In genomic region chr1:32353431-32353830, GRCh38 we compare ENCODE assay signal across 13 cellular contexts. TPM values are rescaled to one million over a fixed set of nuclear protein-coding genes. Genes with fewer than 3 reads are reported as not detected.
DNase-seq lines count a peak whose midpoint lies in the region; ATAC-seq and TF ChIP-seq lines count a peak whose summit lies in the region.
"Had no signal": no experiment of that assay in that cellular context is flagged by ENCODE, and none has a peak within 500 bp of the region (broad histone marks: within the 10 kb centered on the region; RNA-seq: fewer than 3 reads in every experiment).

No MANE protein-coding gene starts in this region.

- H3K4me3 ChIP-seq in mesendoderm (ENCODE audit: low read length) (no peak overlapping the region), thoracic aorta (no peak overlapping the region)
- H3K4me3 ChIP-seq: PC-9 had no signal

- H3K27me3 ChIP-seq in mesendoderm (ENCODE audit: insufficient read depth, low read length, poor library complexity) (no peaks in the 10 kb centered on the region), thoracic aorta (replicated peaks; ENCODE audit: insufficient read depth) (no peaks in the 10 kb centered on the region)

- no peaks in the 10 kb centered on the region for H3K36me3 ChIP-seq in mesendoderm (ENCODE audit: control insufficient read depth, insufficient read depth, low read length)
- no peaks in the 10 kb centered on the region for H3K36me3 ChIP-seq in thoracic aorta

- H3K27me3 Mint-ChIP-seq in activated CD4-positive, alpha-beta T cell treated with anti-CD3 and anti-CD28 coated beads, Interleukin-2, amount 10 ng/mL, durations not matched to agents 24 days and 14 days: peaks cover 2% of the 10 kb centered on the region
- no peaks in the 10 kb centered on the region for H3K27me3 Mint-ChIP-seq in chondrocyte (ENCODE audit: low read depth)

- H2BK5ac ChIP-seq in mesendoderm (ENCODE audit: low read length): no peak overlapping the region

- H3K4me2 ChIP-seq in mesendoderm (ENCODE audit: low read length): no peak overlapping the region

- no CpG with 5 or more reads among the region's 2 CpGs for WGBS in mesendoderm (ENCODE audit: extremely low coverage, insufficient coverage, low lambda C conversion rate)

- DNase-seq in activated CD4-positive, alpha-beta T cell treated with anti-CD3 and anti-CD28 coated beads, Interleukin-2, amount 10 ng/mL, durations not matched to agents 24 days and 14 days: no peak
- DNase-seq in activated CD4-positive, alpha-beta T cell treated with anti-CD3 and anti-CD28 coated beads, Interleukin-2, amount 50 U/mL, for 48 hours: no peak
- no peak for DNase-seq in chondrocyte (ENCODE audit: low spot score)
- no peak for DNase-seq in mesendoderm
- DNase-seq in thoracic aorta (ENCODE audit: low spot score): no peak
- DNase-seq in kidney tubule cell (ENCODE audit: low spot score): no peak
- no peak for DNase-seq in SKM-1 treated with dmso at 0.1 percent for 144 hours (lab: John Stamatoyannopoulos, UW; ENCODE audit: unreplicated experiment)
- no peak for DNase-seq in NAMALWA (ENCODE audit: low spot score)
- DNase-seq: activated CD4-positive, alpha-beta T cell treated with anti-CD3 and anti-CD28 coated beads, Interleukin-2, amount 50 U/mL, for 1 hour; GDM1; NCI-H1105 treated with DMSO at 0.1 percent for 48 hours; PC-9 had no signal

- H3K36me3 Mint-ChIP-seq in activated CD4-positive, alpha-beta T cell treated with anti-CD3 and anti-CD28 coated beads, Interleukin-2, amount 10 ng/mL, durations not matched to agents 24 days and 14 days (ENCODE audit: low read depth): no peaks in the 10 kb centered on the region
- peaks cover 10% of the 10 kb centered on the region for H3K36me3 Mint-ChIP-seq in chondrocyte (ENCODE audit: low read depth)

- no peaks in the 10 kb centered on the region for H3K9me3 ChIP-seq in thoracic aorta

- H3K56ac ChIP-seq in mesendoderm (ENCODE audit: low read length): peak overlapping the region; percentile 47

- H3K23ac ChIP-seq in mesendoderm (ENCODE audit: low read length): no peak overlapping the region

- H3K79me1 ChIP-seq in mesendoderm (ENCODE audit: low read length): no peaks in the 10 kb centered on the region

- H3K79me2 ChIP-seq in mesendoderm (ENCODE audit: control insufficient read depth, insufficient read depth, low read length): no peaks in the 10 kb centered on the region
- H3K79me2 ChIP-seq: parathyroid adenoma had no signal

- TF ChIP-seq CTCF in chondrocyte (IDR thresholded peaks at IDR 0.05) (no peak), thoracic aorta (IDR thresholded peaks at IDR 0.05) (no peak)

- no peak overlapping the region for H4K8ac ChIP-seq in mesendoderm (ENCODE audit: low read depth, low read length)

- no peak overlapping the region for H2BK120ac ChIP-seq in mesendoderm (ENCODE audit: low read depth, low read length)

- ATAC-seq in thoracic aorta (ENCODE audit: insufficient number of reproducible peaks, low FRiP score, low read depth): no peak

- H3K27ac Mint-ChIP-seq in activated CD4-positive, alpha-beta T cell treated with anti-CD3 and anti-CD28 coated beads, Interleukin-2, amount 10 ng/mL, durations not matched to agents 24 days and 14 days: peak overlapping the region; percentile 34
- peak overlapping the region; percentile 8 for H3K27ac Mint-ChIP-seq in chondrocyte (ENCODE audit: unreplicated experiment)

- no peak overlapping the region for H2BK15ac ChIP-seq in mesendoderm (replicated peaks; ENCODE audit: low read depth)

- no peak overlapping the region for H3K9ac ChIP-seq in mesendoderm (ENCODE audit: low read length)
- H3K9ac ChIP-seq: parathyroid adenoma had no signal

- H3K4me3 Mint-ChIP-seq in activated CD4-positive, alpha-beta T cell treated with anti-CD3 and anti-CD28 coated beads, Interleukin-2, amount 10 ng/mL, durations not matched to agents 24 days and 14 days: peak overlapping the region; percentile 36
- H3K4me3 Mint-ChIP-seq in chondrocyte (ENCODE audit: unreplicated experiment): peak overlapping the region; percentile 9

- H3K4me1 Mint-ChIP-seq in activated CD4-positive, alpha-beta T cell treated with anti-CD3 and anti-CD28 coated beads, Interleukin-2, amount 10 ng/mL, durations not matched to agents 24 days and 14 days: peaks cover 26% of the 10 kb centered on the region
- peaks cover 41% of the 10 kb centered on the region for H3K4me1 Mint-ChIP-seq in chondrocyte (ENCODE audit: low read depth)

- H3K27ac ChIP-seq in mesendoderm (ENCODE audit: low read depth, low read length): no peak overlapping the region
- H3K27ac ChIP-seq in thoracic aorta: peak overlapping the region; percentile 0 to 52
- H3K27ac ChIP-seq: parathyroid adenoma, PC-9 had no signal

- H4K5ac ChIP-seq in mesendoderm (ENCODE audit: low read length): no peak overlapping the region

- H3K9me3 Mint-ChIP-seq in activated CD4-positive, alpha-beta T cell treated with anti-CD3 and anti-CD28 coated beads, Interleukin-2, amount 10 ng/mL, durations not matched to agents 24 days and 14 days: no peaks in the 10 kb centered on the region
- H3K9me3 Mint-ChIP-seq in chondrocyte (ENCODE audit: low read depth): no peaks in the 10 kb centered on the region

- H3K4me1 ChIP-seq in mesendoderm (ENCODE audit: control insufficient read depth, low read depth, low read length) (no peaks in the 10 kb centered on the region), thoracic aorta (ENCODE audit: control insufficient read depth in 1 of 2, low read depth in 2 of 2) (peaks cover 13 to 29% of the 10 kb centered on the region in 2 donors)
- H3K4me1 ChIP-seq: parathyroid adenoma had no signal

- H2AK5ac ChIP-seq in mesendoderm (ENCODE audit: low read length): no peak overlapping the region

- H3K18ac ChIP-seq in mesendoderm (ENCODE audit: low read length): no peak overlapping the region

- H3K4ac ChIP-seq in mesendoderm (ENCODE audit: low read depth, low read length): no peak overlapping the region

- intact Hi-C loops in activated CD4-positive, alpha-beta T cell treated with anti-CD3 and anti-CD28 coated beads, Interleukin-2, amount 10 ng/mL, durations not matched to agents 24 days and 14 days (cut with micrococcal nuclease): no loop called here

RNA-seq across cellular contexts. Expression of gene FAM229A, which starts 8.9 kb away (rescaled TPM):
- 4.2 and 4.4 TPM in 2 replicates for total RNA-seq in activated CD4-positive, alpha-beta T cell treated with anti-CD3 and anti-CD28 coated beads, Interleukin-2, amount 10 ng/mL, durations not matched to agents 24 days and 14 days
- total RNA-seq in chondrocyte (3.6 to 4.5 TPM (median 4.4 TPM) in 3 replicates), thoracic aorta (10 to 100 TPM; 11.8 to 12.0 TPM)
- 1.8 TPM for polyA plus RNA-seq in mesendoderm (2013, experiment 1 of 2)
- 1.6 TPM for polyA plus RNA-seq in mesendoderm (2013, experiment 2 of 2)

RNA-seq across cellular contexts. Expression of gene TSSK3, which starts 8.9 kb away (rescaled TPM):
- 1.0 and 2.3 TPM in 2 replicates for total RNA-seq in activated CD4-positive, alpha-beta T cell treated with anti-CD3 and anti-CD28 coated beads, Interleukin-2, amount 10 ng/mL, durations not matched to agents 24 days and 14 days
- 0.90 to 2.0 TPM (median 1.7 TPM) in 3 replicates for total RNA-seq in chondrocyte
- 0.42 TPM for polyA plus RNA-seq in mesendoderm (2013, experiment 1 of 2)
- polyA plus RNA-seq in mesendoderm (2013, experiment 2 of 2): 0.22 TPM
- total RNA-seq in thoracic aorta: 1 to 10 TPM; 1.1 to 2.3 TPM

RNA-seq across cellular contexts. Expression of gene MARCKSL1, which starts 17.4 kb away (rescaled TPM):
- total RNA-seq in activated CD4-positive, alpha-beta T cell treated with anti-CD3 and anti-CD28 coated beads, Interleukin-2, amount 10 ng/mL, durations not matched to agents 24 days and 14 days: 34.8 and 36.6 TPM in 2 replicates
- total RNA-seq in chondrocyte (58.8 to 104 TPM (median 103 TPM) in 3 replicates), thoracic aorta (10 to 100 TPM in 1 of 2 donors, 1 to 10 TPM in 1; 3.7 to 10.9 TPM)
- polyA plus RNA-seq in mesendoderm (2013, experiment 1 of 2): 698 TPM
- polyA plus RNA-seq in mesendoderm (2013, experiment 2 of 2): 700 TPM

RNA-seq across cellular contexts. Expression of gene BSDC1, which starts 40.8 kb away (rescaled TPM):
- 44.8 and 49.5 TPM in 2 replicates for total RNA-seq in activated CD4-positive, alpha-beta T cell treated with anti-CD3 and anti-CD28 coated beads, Interleukin-2, amount 10 ng/mL, durations not matched to agents 24 days and 14 days
- total RNA-seq in chondrocyte: 56.6 to 67.0 TPM (median 57.6 TPM) in 3 replicates
- polyA plus RNA-seq in mesendoderm (2013, experiment 1 of 2): 27.3 TPM
- 27.9 TPM for polyA plus RNA-seq in mesendoderm (2013, experiment 2 of 2)
- 10 to 100 TPM; 70.8 to 84.9 TPM for total RNA-seq in thoracic aorta
